Comparison of ENCODE assay signal across 21 cellular contexts in genomic region chr19:7787141-7787540, GRCh38. TPM values are rescaled to one million over a fixed set of nuclear protein-coding genes. Genes with fewer than 3 reads are reported as not detected.
DNase-seq lines count a peak whose midpoint lies in the region; ATAC-seq and TF ChIP-seq lines count a peak whose summit lies in the region.
"Had no signal": no experiment of that assay in that cellular context is flagged by ENCODE, and none has a peak within 500 bp of the region (broad histone marks: within the 10 kb centered on the region; RNA-seq: fewer than 3 reads in every experiment).

No MANE protein-coding gene starts in this region.

- CTCF ChIA-PET in activated CD8-positive, alpha-beta T cell treated with anti-CD3 and anti-CD28 coated beads, Interleukin-2, amount 10 ng/mL, durations not matched to agents 7 days and 5 days (lab: Charles Lee): no interaction called here
- CTCF ChIA-PET in mammary epithelial cell (lab: Charles Lee; ENCODE audit: low non-redundant PET): interaction anchor here (0.7 kb wide), 1 partner anchor 926 kb away, joined by 3 read pairs; no protein-coding TSS in a partner anchor

- in situ Hi-C loops in mammary epithelial cell (cut with MboI; ENCODE audit: low sequenced_read_pairs in 2 of 2): no loop called here

- no peak for TF ChIP-seq CTCF in brain (conservative IDR thresholded peaks at IDR 0.05)
- no peak for TF ChIP-seq CTCF in parathyroid adenoma (IDR thresholded peaks at IDR 0.05)
- no peak for TF ChIP-seq CTCF in mammary epithelial cell (conservative IDR thresholded peaks at IDR 0.05 in 1 of 2, IDR thresholded peaks at IDR 0.05 in 1 of 2; ENCODE audit: extremely low read depth in 1 of 2, insufficient read depth in 1 of 2, low read depth in 1 of 2, low read length in 2 of 2)

- no peaks in the 10 kb centered on the region for H3K9me3 ChIP-seq in iPS DF 6.9 (ENCODE audit: control insufficient read depth, insufficient read depth, low read length)
- H3K9me3 ChIP-seq in parathyroid adenoma (ENCODE audit: control insufficient read depth, low read length): no peaks in the 10 kb centered on the region
- H3K9me3 ChIP-seq in mammary epithelial cell (replicated peaks; ENCODE audit: insufficient read depth, low read length): no peaks in the 10 kb centered on the region
- H3K9me3 ChIP-seq: breast epithelium had no signal

- peak overlapping the region; percentile 20; the same call in 1 of the 2 replicates for H3K4me3 ChIP-seq in H7 (ENCODE audit: insufficient read depth, low read depth, low read length)
- peak overlapping the region; percentile 19; the same call in 1 of the 2 replicates for H3K4me3 ChIP-seq in iPS DF 6.9 (ENCODE audit: low read length)
- H3K4me3 ChIP-seq in parathyroid adenoma (ENCODE audit: low read depth, low read length): peak overlapping the region; percentile 43
- H3K4me3 ChIP-seq in mammary epithelial cell (replicated peaks in 1 of 3; ENCODE audit: insufficient read depth in 1 of 3, low read depth in 2 of 3, low read length in 3 of 3): no peak overlapping the region

- ATAC-seq in activated CD8-positive, alpha-beta T cell treated with anti-CD3 and anti-CD28 coated beads, Interleukin-2, amount 10 ng/mL, durations not matched to agents 7 days and 5 days: no peak
- ATAC-seq in HG03520 (IDR thresholded peaks at IDR 0.05; ENCODE audit: unreplicated experiment): no peak
- ATAC-seq in activated naive CD4-positive, alpha-beta T cell treated with anti-CD3 and anti-CD28 coated beads, Interleukin-2, amount 50 U/mL, for 72 hours: no peak

- peaks cover 89% of the 10 kb centered on the region for H3K27me3 Mint-ChIP-seq in brain
- H3K27me3 Mint-ChIP-seq in activated CD8-positive, alpha-beta T cell treated with anti-CD3 and anti-CD28 coated beads, Interleukin-2, amount 10 ng/mL, durations not matched to agents 7 days and 5 days (ENCODE audit: low read depth): peaks cover 37% of the 10 kb centered on the region

- H3K27me3 ChIP-seq in H7 (ENCODE audit: control insufficient read depth, insufficient read depth, low read length) (peaks cover 50% of the 10 kb centered on the region), iPS DF 6.9 (ENCODE audit: control insufficient read depth, insufficient read depth, low read length) (peaks cover 13% of the 10 kb centered on the region), parathyroid adenoma (ENCODE audit: control insufficient read depth, insufficient read depth, low read length) (no peaks in the 10 kb centered on the region), mammary epithelial cell (ENCODE audit: insufficient read depth, low read length) (peaks cover 17% of the 10 kb centered on the region)

- H3K4me2 ChIP-seq in parathyroid adenoma (ENCODE audit: low read length) (peak overlapping the region; percentile 46), mammary epithelial cell (ENCODE audit: insufficient read depth, low read depth, low read length) (no peak overlapping the region)
- H3K4me2 ChIP-seq: KMS-11 had no signal

- DNase-seq in H7 (peak; percentile 85), iPS DF 6.9 (ENCODE audit: low read depth, low spot score) (no peak), mammary epithelial cell (no peak)
- DNase-seq in activated CD8-positive, alpha-beta T cell treated with anti-CD3 and anti-CD28 coated beads, Interleukin-2, amount 10 ng/mL, durations not matched to agents 7 days and 5 days: no peak
- no peak for DNase-seq in activated naive CD4-positive, alpha-beta T cell treated with anti-CD3 and anti-CD28 coated beads, Interleukin-2, amount 50 U/mL, for 72 hours (ENCODE audit: low spot score in 2 of 2)
- DNase-seq: activated CD4-positive, CD25-positive, alpha-beta regulatory T cell treated with anti-CD3 and anti-CD28 coated beads, Interleukin-2, amount 50 U/mL, for 72 hours; NCI-H1694; NCI-H526; retina; stimulated activated CD4-positive, alpha-beta T cell treated with anti-CD3 and anti-CD28 coated beads, Interleukin-4, amount 100 ng/mL, for 4 hours; stimulated activated naive CD4-positive, alpha-beta T cell had no signal

- no TSS peak for BruUV-seq in mammary epithelial cell (replicated peaks; lab: Mats Ljungman, UMichigan)

- no peaks in the 10 kb centered on the region for H4K20me1 ChIP-seq in mammary epithelial cell (ENCODE audit: insufficient read depth, low read length)

- H2AFZ ChIP-seq in parathyroid adenoma (no peak overlapping the region), mammary epithelial cell (ENCODE audit: low read depth, low read length) (no peak overlapping the region)

- peaks cover 6% of the 10 kb centered on the region for H3K4me1 ChIP-seq in iPS DF 6.9 (ENCODE audit: control insufficient read depth, insufficient read depth, low read length)
- no peaks in the 10 kb centered on the region for H3K4me1 ChIP-seq in parathyroid adenoma
- H3K4me1 ChIP-seq in mammary epithelial cell (ENCODE audit: insufficient read depth, low read length): peaks cover 5% of the 10 kb centered on the region
- H3K4me1 ChIP-seq: breast epithelium had no signal

- H3K36me3 ChIP-seq in H7 (replicated peaks; ENCODE audit: control insufficient read depth, insufficient read depth, low read length): no peaks in the 10 kb centered on the region
- H3K36me3 ChIP-seq in iPS DF 6.9 (ENCODE audit: control insufficient read depth, insufficient read depth, low read length): no peaks in the 10 kb centered on the region
- H3K36me3 ChIP-seq in parathyroid adenoma (ENCODE audit: control insufficient read depth, insufficient read depth, low read length): no peaks in the 10 kb centered on the region
- H3K36me3 ChIP-seq in mammary epithelial cell (ENCODE audit: insufficient read depth, low read length): no peaks in the 10 kb centered on the region
- H3K36me3 ChIP-seq: breast epithelium had no signal

- intact Hi-C loops in mammary epithelial cell (cut with micrococcal nuclease): no loop called here

- H3K36me3 Mint-ChIP-seq in brain: no peaks in the 10 kb centered on the region
- no peaks in the 10 kb centered on the region for H3K36me3 Mint-ChIP-seq in activated CD8-positive, alpha-beta T cell treated with anti-CD3 and anti-CD28 coated beads, Interleukin-2, amount 10 ng/mL, durations not matched to agents 7 days and 5 days (ENCODE audit: low read depth)
- peaks cover 6 to 8% of the 10 kb centered on the region in 2 donors for H3K36me3 Mint-ChIP-seq in activated naive CD4-positive, alpha-beta T cell treated with anti-CD3 and anti-CD28 coated beads, Interleukin-2, amount 50 U/mL, for 72 hours

- POLR2A ChIA-PET in activated CD8-positive, alpha-beta T cell treated with anti-CD3 and anti-CD28 coated beads, Interleukin-2, amount 10 ng/mL, durations not matched to agents 7 days and 5 days (lab: Charles Lee): no interaction called here

- peak overlapping the region in 4 of 5 experiments; percentile 24 to 68 (median 41) for H3K4me3 Mint-ChIP-seq in brain
- no peak overlapping the region for H3K4me3 Mint-ChIP-seq in activated CD8-positive, alpha-beta T cell treated with anti-CD3 and anti-CD28 coated beads, Interleukin-2, amount 10 ng/mL, durations not matched to agents 7 days and 5 days

- H3K27ac Mint-ChIP-seq in brain: no peak overlapping the region
- no peak overlapping the region for H3K27ac Mint-ChIP-seq in activated CD8-positive, alpha-beta T cell treated with anti-CD3 and anti-CD28 coated beads, Interleukin-2, amount 10 ng/mL, durations not matched to agents 7 days and 5 days
- no peak overlapping the region for H3K27ac Mint-ChIP-seq in activated naive CD4-positive, alpha-beta T cell treated with anti-CD3 and anti-CD28 coated beads, Interleukin-2, amount 50 U/mL, for 72 hours
- H3K27ac Mint-ChIP-seq: activated T-helper 2 cell treated with anti-CD3 and anti-CD28 coated beads, Interferon-gamma antibody, Interleukin-2, Interleukin-4, amounts not matched to agents 10 μg/mL and 5 μg/mL and 100 μg/mL, durations not matched to agents 14 hours and 24 hours and 36 hours had no signal

- H3K9ac ChIP-seq in parathyroid adenoma: no peak overlapping the region
- no peak overlapping the region for H3K9ac ChIP-seq in mammary epithelial cell (ENCODE audit: insufficient read depth, low read length)
- H3K9ac ChIP-seq: KMS-11 had no signal

- peaks cover 5% of the 10 kb centered on the region for H3K4me1 Mint-ChIP-seq in brain
- peaks cover 2% of the 10 kb centered on the region for H3K4me1 Mint-ChIP-seq in activated CD8-positive, alpha-beta T cell treated with anti-CD3 and anti-CD28 coated beads, Interleukin-2, amount 10 ng/mL, durations not matched to agents 7 days and 5 days (ENCODE audit: low read depth)

- H3K27ac ChIP-seq in iPS DF 6.9 (ENCODE audit: low read length): no peak overlapping the region
- H3K27ac ChIP-seq in parathyroid adenoma: no peak overlapping the region
- H3K27ac ChIP-seq in mammary epithelial cell (ENCODE audit: insufficient read depth, low read depth, low read length): no peak overlapping the region
- H3K27ac ChIP-seq: breast epithelium, epithelial cell of prostate, KMS-11 had no signal

- dilution Hi-C loops in mammary epithelial cell (cut with HindIII; ENCODE audit: low sequenced_read_pairs): no loop called here

- no CpG with 5 or more reads among the region's 10 CpGs for WGBS in iPS DF 6.9 (ENCODE audit: insufficient coverage, insufficient read length)
- 56% methylated on average over 7 of the region's 10 CpGs for WGBS in mammary epithelial cell (ENCODE audit: low coverage, missing lambda C conversion rate)

- H3K9me3 Mint-ChIP-seq in brain: peaks cover 3 to 18% (median 10%) of the 10 kb centered on the region in 5 experiments
- H3K9me3 Mint-ChIP-seq in activated CD8-positive, alpha-beta T cell treated with anti-CD3 and anti-CD28 coated beads, Interleukin-2, amount 10 ng/mL, durations not matched to agents 7 days and 5 days (ENCODE audit: insufficient read depth): no peaks in the 10 kb centered on the region
- peaks cover 0 to 6% of the 10 kb centered on the region in 2 donors for H3K9me3 Mint-ChIP-seq in activated naive CD4-positive, alpha-beta T cell treated with anti-CD3 and anti-CD28 coated beads, Interleukin-2, amount 50 U/mL, for 72 hours

- no peaks in the 10 kb centered on the region for H3K79me2 ChIP-seq in parathyroid adenoma
- H3K79me2 ChIP-seq in mammary epithelial cell (ENCODE audit: insufficient read depth, low read length): no peaks in the 10 kb centered on the region

RNA-seq across cellular contexts. Expression of gene CLEC4M, which starts 24.1 kb away (rescaled TPM):
- not detected in 2 replicates for total RNA-seq in H7 (2014; rRNA removed; shearing (Covaris generic))
- not detected for polyA plus RNA-seq in brain (ENCODE audit: insufficient read depth, low read depth, low replicate concordance)
- not detected for total RNA-seq in activated CD8-positive, alpha-beta T cell treated with anti-CD3 and anti-CD28 coated beads, Interleukin-2, amount 10 ng/mL, durations not matched to agents 7 days and 5 days
- not detected for total RNA-seq in activated naive CD4-positive, alpha-beta T cell treated with anti-CD3 and anti-CD28 coated beads, Interleukin-2, amount 50 U/mL, for 72 hours
- not detected for total RNA-seq in mammary epithelial cell
- not detected for polyA plus RNA-seq in mammary epithelial cell
- polyA minus RNA-seq in mammary epithelial cell: not detected
- total RNA-seq: activated T-helper 2 cell treated with anti-CD3 and anti-CD28 coated beads, Interferon-gamma antibody, Interleukin-2, Interleukin-4, amounts not matched to agents 10 μg/mL and 5 μg/mL and 100 μg/mL, durations not matched to agents 14 hours and 24 hours and 36 hours; RPMI7951; T-helper 1 cell treated with Interleukin-12 subunit alpha and Interleukin-12 subunit beta and Interleukin-4 antibody, amounts not matched to agents 30 ng/mL and 1 ng/mL, for 36 hours had no signal
- polyA plus RNA-seq: BJ had no signal

RNA-seq across cellular contexts. Expression of gene CD209, which starts 39.8 kb away (rescaled TPM):
- not detected in 2 replicates for total RNA-seq in H7 (2014; rRNA removed; shearing (Covaris generic))
- polyA plus RNA-seq in brain (ENCODE audit: insufficient read depth, low read depth, low replicate concordance) (1.8 TPM), mammary epithelial cell (not detected)
- not detected for total RNA-seq in activated CD8-positive, alpha-beta T cell treated with anti-CD3 and anti-CD28 coated beads, Interleukin-2, amount 10 ng/mL, durations not matched to agents 7 days and 5 days
- not detected for total RNA-seq in activated naive CD4-positive, alpha-beta T cell treated with anti-CD3 and anti-CD28 coated beads, Interleukin-2, amount 50 U/mL, for 72 hours
- not detected for total RNA-seq in mammary epithelial cell
- polyA minus RNA-seq in mammary epithelial cell: not detected
- total RNA-seq: activated T-helper 2 cell treated with anti-CD3 and anti-CD28 coated beads, Interferon-gamma antibody, Interleukin-2, Interleukin-4, amounts not matched to agents 10 μg/mL and 5 μg/mL and 100 μg/mL, durations not matched to agents 14 hours and 24 hours and 36 hours; RPMI7951; T-helper 1 cell treated with Interleukin-12 subunit alpha and Interleukin-12 subunit beta and Interleukin-4 antibody, amounts not matched to agents 30 ng/mL and 1 ng/mL, for 36 hours had no signal
- polyA plus RNA-seq: BJ had no signal

RNA-seq across cellular contexts. Expression of gene EVI5L, which starts 42.9 kb away (rescaled TPM):
- total RNA-seq in H7 (2014; rRNA removed; shearing (Covaris generic)): 3.5 and 5.0 TPM in 2 replicates
- polyA plus RNA-seq in brain (ENCODE audit: insufficient read depth, low read depth, low replicate concordance) (45.3 TPM), mammary epithelial cell (6.8 TPM)
- 1 to 10 TPM; 8.0 to 9.3 TPM for total RNA-seq in activated CD8-positive, alpha-beta T cell treated with anti-CD3 and anti-CD28 coated beads, Interleukin-2, amount 10 ng/mL, durations not matched to agents 7 days and 5 days
- total RNA-seq in activated naive CD4-positive, alpha-beta T cell treated with anti-CD3 and anti-CD28 coated beads, Interleukin-2, amount 50 U/mL, for 72 hours: 1 to 10 TPM; 4.6 to 7.8 TPM
- total RNA-seq in mammary epithelial cell: 10 to 100 TPM; 15.2 to 17.5 TPM
- 26.1 TPM for polyA minus RNA-seq in mammary epithelial cell

RNA-seq across cellular contexts. Expression of gene CLEC4G, which starts 55.2 kb away (rescaled TPM):
- not detected in 2 replicates for total RNA-seq in H7 (2014; rRNA removed; shearing (Covaris generic))
- polyA plus RNA-seq in brain (ENCODE audit: insufficient read depth, low read depth, low replicate concordance) (0.49 TPM), mammary epithelial cell (not detected)
- not detected for total RNA-seq in activated CD8-positive, alpha-beta T cell treated with anti-CD3 and anti-CD28 coated beads, Interleukin-2, amount 10 ng/mL, durations not matched to agents 7 days and 5 days
- not detected for total RNA-seq in activated naive CD4-positive, alpha-beta T cell treated with anti-CD3 and anti-CD28 coated beads, Interleukin-2, amount 50 U/mL, for 72 hours
- total RNA-seq in mammary epithelial cell: not detected
- polyA minus RNA-seq in mammary epithelial cell: not detected
- total RNA-seq: activated T-helper 2 cell treated with anti-CD3 and anti-CD28 coated beads, Interferon-gamma antibody, Interleukin-2, Interleukin-4, amounts not matched to agents 10 μg/mL and 5 μg/mL and 100 μg/mL, durations not matched to agents 14 hours and 24 hours and 36 hours; RPMI7951; T-helper 1 cell treated with Interleukin-12 subunit alpha and Interleukin-12 subunit beta and Interleukin-4 antibody, amounts not matched to agents 30 ng/mL and 1 ng/mL, for 36 hours had no signal
- polyA plus RNA-seq: BJ had no signal

Comparison
In these comparisons a context has a peak if more than half of its experiments do, and no peak if none do; other contexts are left out.
1. H3K4me3 ChIP-seq: peak in H7 (single experiment), iPS DF 6.9 (single experiment) and parathyroid adenoma (single experiment); none in mammary epithelial cell (0 of 3).